10 cellular contexts compared by ENCODE assay signal in genomic region chr11:74004694-74005615, GRCh38. TPM values are rescaled to one million over a fixed set of nuclear protein-coding genes. Genes with fewer than 3 reads are reported as not detected.
A peak's percentile ranks its signal among the peaks of the same experiment; 100 is the strongest.
DNase-seq lines count a peak whose midpoint lies in the region; ATAC-seq lines count a peak whose summit lies in the region.
"Had no signal": no experiment of that assay in that cellular context is flagged by ENCODE, and none has a peak within 500 bp of the region (broad histone marks: within the 10 kb centered on the region; RNA-seq: fewer than 3 reads in every experiment).

No MANE protein-coding gene starts in this region.

- ATAC-seq in HG03460 (IDR thresholded peaks at IDR 0.05; ENCODE audit: unreplicated experiment) (peak; percentile 62), GM21390 (IDR thresholded peaks at IDR 0.05; ENCODE audit: unreplicated experiment) (no peak), HG02884 (IDR thresholded peaks at IDR 0.05; ENCODE audit: unreplicated experiment) (no peak)

- intact Hi-C loops in activated CD4-positive, alpha-beta memory T cell treated with anti-CD3 and anti-CD28 coated beads for 36 hours (cut with micrococcal nuclease) = loop anchor here (5.0 kb wide), 1 partner anchor 33 kb away; no protein-coding TSS in a partner anchor

- in situ Hi-C loops in HAP-1 (cut with MboI; ENCODE audit: low sequenced_read_pairs) = no loop called here

- H3K9me3 Mint-ChIP-seq in activated CD4-positive, alpha-beta memory T cell treated with anti-CD3 and anti-CD28 coated beads for 36 hours = no peaks in the 10 kb centered on the region
- no peaks in the 10 kb centered on the region for H3K9me3 Mint-ChIP-seq in immature natural killer cell

- no peaks in the 10 kb centered on the region for H3K4me1 ChIP-seq in HAP-1

- no peaks in the 10 kb centered on the region for H3K36me3 ChIP-seq in HAP-1 (replicated peaks)

- peak overlapping the region; percentile 91 for H3K27ac Mint-ChIP-seq in activated CD4-positive, alpha-beta memory T cell treated with anti-CD3 and anti-CD28 coated beads for 36 hours
- H3K27ac Mint-ChIP-seq in immature natural killer cell = peak overlapping the region; percentile 93 to 98 (median 96)

- no peak overlapping the region for H3K4me3 ChIP-seq in HAP-1

- CTCF ChIA-PET in activated CD4-positive, alpha-beta memory T cell treated with anti-CD3 and anti-CD28 coated beads for 36 hours (lab: Charles Lee) = interaction anchor here (1.0 to 1.5 kb wide), 5 partner anchors 9 to 165 kb away, joined by 3 to 5 read pairs (median 3); partner anchors contain the start of genes C2CD3 and PPME1

- peak; percentile 92 for DNase-seq in activated CD4-positive, alpha-beta memory T cell treated with anti-CD3 and anti-CD28 coated beads for 36 hours
- DNase-seq in immature natural killer cell (peak; percentile 80 to 85 (median 84)), HAP-1 (ENCODE audit: low spot score in 2 of 2) (no peak), COLO668 (lab: John Stamatoyannopoulos, UW; ENCODE audit: unreplicated experiment) (no peak)
- DNase-seq in stimulated activated CD8-positive, alpha-beta memory T cell treated with anti-CD3 and anti-CD28 coated beads, Interleukin-15, amount 100 ng/mL, for 48 hours (ENCODE audit: low read depth in 2 of 2) = peak; percentile 72 to 75
- DNase-seq: SHP77 had no signal

- no peaks in the 10 kb centered on the region for H3K9me3 ChIP-seq in HAP-1
- H3K9me3 ChIP-seq: neutrophil had no signal

- H3K4me1 Mint-ChIP-seq in activated CD4-positive, alpha-beta memory T cell treated with anti-CD3 and anti-CD28 coated beads for 36 hours (ENCODE audit: low read depth) = peaks cover 65% of the 10 kb centered on the region
- H3K4me1 Mint-ChIP-seq in immature natural killer cell = peaks cover 90 to 94% of the 10 kb centered on the region in 2 donors

- peaks cover 15% of the 10 kb centered on the region for H3K36me3 Mint-ChIP-seq in activated CD4-positive, alpha-beta memory T cell treated with anti-CD3 and anti-CD28 coated beads for 36 hours
- H3K36me3 Mint-ChIP-seq in immature natural killer cell = peaks cover 4 to 26% (median 24%) of the 10 kb centered on the region in 3 donors

- H3K4me3 Mint-ChIP-seq in activated CD4-positive, alpha-beta memory T cell treated with anti-CD3 and anti-CD28 coated beads for 36 hours = peak overlapping the region; percentile 63
- H3K4me3 Mint-ChIP-seq in immature natural killer cell = peak overlapping the region; percentile 76 to 92 (median 83)

- POLR2A ChIA-PET in activated CD4-positive, alpha-beta memory T cell treated with anti-CD3 and anti-CD28 coated beads for 36 hours (lab: Charles Lee) = interaction anchor here (0.8 to 1.7 kb wide), 8 partner anchors 8 to 166 kb away, joined by 3 to 13 read pairs (median 6); partner anchors contain the start of genes C2CD3, PPME1 and UCP2

- H3K27me3 ChIP-seq in HAP-1 (ENCODE audit: low read depth) = no peaks in the 10 kb centered on the region
- H3K27me3 ChIP-seq: neutrophil had no signal

- no peaks in the 10 kb centered on the region for H3K27me3 Mint-ChIP-seq in activated CD4-positive, alpha-beta memory T cell treated with anti-CD3 and anti-CD28 coated beads for 36 hours
- peaks cover 0 to 7% (median 5%) of the 10 kb centered on the region in 3 donors for H3K27me3 Mint-ChIP-seq in immature natural killer cell (ENCODE audit: low read depth in 3 of 3)

RNA-seq across cellular contexts. Expression of gene UCP3, which starts 3.9 kb away (rescaled TPM):
- 1 to 10 TPM; 1.4 to 2.0 TPM for total RNA-seq in activated CD4-positive, alpha-beta memory T cell treated with anti-CD3 and anti-CD28 coated beads for 36 hours
- polyA plus RNA-seq in immature natural killer cell = 1 to 10 TPM in 1 of 3 donors, under 1 TPM in 2; 0.41 to 1.3 (median 0.52) TPM

RNA-seq across cellular contexts. Expression of gene UCP2, which starts 22.3 kb away (rescaled TPM):
- total RNA-seq in activated CD4-positive, alpha-beta memory T cell treated with anti-CD3 and anti-CD28 coated beads for 36 hours = 100 to 1,000 TPM; 461 to 471 TPM
- 1,000 to 10,000 TPM; 1,092 to 2,060 (median 1,799) TPM for polyA plus RNA-seq in immature natural killer cell

RNA-seq across cellular contexts. Expression of gene DNAJB13, which starts 54.1 kb away (rescaled TPM):
- total RNA-seq in activated CD4-positive, alpha-beta memory T cell treated with anti-CD3 and anti-CD28 coated beads for 36 hours = under 1 TPM in 1 of 2 experiments, not detected in 1; 0.19 TPM
- polyA plus RNA-seq in immature natural killer cell = not detected

Comparison
In these comparisons a context has a peak if more than half of its experiments do, and no peak if none do; other contexts are left out.
1. DNase-seq: peak in activated CD4-positive, alpha-beta memory T cell treated with anti-CD3 and anti-CD28 coated beads for 36 hours (single experiment), immature natural killer cell (3 of 3) and stimulated activated CD8-positive, alpha-beta memory T cell treated with anti-CD3 and anti-CD28 coated beads, Interleukin-15, amount 100 ng/mL, for 48 hours (2 of 2); none in HAP-1 (0 of 2) and COLO668 (single experiment).